ENCODE assay signal across 39 cellular contexts in the genomic region with DNA sequence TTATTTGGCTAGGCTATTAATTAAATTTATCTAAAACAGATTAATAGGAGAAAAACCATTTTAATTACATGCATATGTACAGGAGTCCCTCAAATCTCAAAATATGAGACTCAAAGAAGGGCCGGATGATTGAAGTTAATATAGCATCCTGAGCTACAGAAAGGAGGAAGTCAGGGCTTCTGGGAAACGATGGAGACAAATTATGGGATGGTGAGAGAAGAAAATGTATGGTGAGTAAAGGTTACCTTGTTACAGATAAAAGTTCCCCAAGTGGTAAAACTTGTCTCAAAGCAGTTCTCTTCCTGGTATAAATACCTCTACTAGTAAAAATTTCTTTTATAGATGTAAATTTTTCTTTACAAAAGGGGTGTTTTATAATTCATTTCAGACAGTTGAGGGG. TPM values are rescaled to one million over a fixed set of nuclear protein-coding genes. Genes with fewer than 3 reads are reported as not detected.
"Had no signal": no experiment of that assay in that cellular context is flagged by ENCODE, and none has a peak within 500 bp of the region (broad histone marks: within the 10 kb centered on the region; RNA-seq: fewer than 3 reads in every experiment).

No MANE protein-coding gene starts in this region.

- H3K27ac ChIP-seq: body of pancreas, brain microvascular endothelial cell, breast epithelium, VCaP had no signal

- H3K36me3 Mint-ChIP-seq: activated naive CD4-positive, alpha-beta T cell treated with anti-CD3 and anti-CD28 coated beads, Interleukin-2, amount 50 U/mL, for 24 hours had no signal

- H3K36me3 ChIP-seq: brain microvascular endothelial cell, breast epithelium had no signal

- H3K27me3 Mint-ChIP-seq: activated B cell treated with CpG ODN at 0.5 μM for 24 hours; activated CD4-positive, alpha-beta memory T cell treated with anti-CD3 and anti-CD28 coated beads for 36 hours; activated CD8-positive, alpha-beta T cell treated with anti-CD3 and anti-CD28 coated beads for 36 hours; activated naive CD4-positive, alpha-beta T cell treated with anti-CD3 and anti-CD28 coated beads, Interleukin-2, amount 50 U/mL, for 24 hours; activated naive CD8-positive, alpha-beta T cell; activated naive CD8-positive, alpha-beta T cell treated with anti-CD3 and anti-CD28 coated beads, Interleukin-2, amount 10 ng/mL, durations not matched to agents 7 days and 5 days; activated naive CD8-positive, alpha-beta T cell treated with anti-CD3 and anti-CD28 coated beads, Interleukin-2, amount 50 U/mL, for 24 hours had no signal

- H3K4me3 ChIP-seq: body of pancreas, breast epithelium had no signal

- ATAC-seq: activated CD8-positive, alpha-beta T cell treated with anti-CD3 and anti-CD28 coated beads for 36 hours; activated naive CD8-positive, alpha-beta T cell treated with anti-CD3 and anti-CD28 coated beads, Interleukin-2, amount 50 U/mL, for 24 hours; activated T-cell treated with anti-CD3 and anti-CD28 coated beads, Interleukin-2, amount 50 U/mL, for 4 hours; activated T-cell treated with anti-CD3 and anti-CD28 coated beads, Interleukin-2, amount 50 U/mL, for 72 hours; body of pancreas had no signal

- H3K9me3 Mint-ChIP-seq: activated naive CD4-positive, alpha-beta T cell treated with anti-CD3 and anti-CD28 coated beads, Interleukin-2, amount 50 U/mL, for 24 hours had no signal

- DNase-seq: activated B cell treated with CpG ODN at 0.5 μM for 24 hours; activated CD4-positive, alpha-beta memory T cell treated with anti-CD3 and anti-CD28 coated beads for 36 hours; activated CD4-positive, alpha-beta T cell treated with anti-CD3 and anti-CD28 coated beads for 4 hours; activated CD4-positive, alpha-beta T cell treated with anti-CD3 and anti-CD28 coated beads, Interleukin-2, amount 10 ng/mL, durations not matched to agents 24 days and 14 days; activated CD4-positive, alpha-beta T cell treated with anti-CD3 and anti-CD28 coated beads, Interleukin-2, amount 50 U/mL, for 1 hour; activated CD4-positive, alpha-beta T cell treated with anti-CD3 and anti-CD28 coated beads, Interleukin-2, amount 50 U/mL, for 4 hours; activated CD4-positive, CD25-positive, alpha-beta regulatory T cell treated with anti-CD3 and anti-CD28 coated beads, Interleukin-2, amount 50 U/mL, for 72 hours; activated CD8-positive, alpha-beta memory T cell treated with anti-CD3 and anti-CD28 coated beads, Interleukin-2, amount 50 U/mL, for 4 hours; activated CD8-positive, alpha-beta T cell treated with anti-CD3 and anti-CD28 coated beads for 36 hours; activated effector memory CD4-positive, alpha-beta T cell treated with Interleukin-2 at 50 U/mL for 16 hours; activated gamma-delta T cell; activated naive CD4-positive, alpha-beta T cell treated with anti-CD3 and anti-CD28 coated beads, Interleukin-2, amount 10 ng/mL, durations not matched to agents 7 days and 5 days; activated naive CD4-positive, alpha-beta T cell treated with Interleukin-2 at 50 U/mL for 16 hours; activated naive CD8-positive, alpha-beta T cell treated with anti-CD3 and anti-CD28 coated beads, Interleukin-2, amount 10 ng/mL, durations not matched to agents 7 days and 5 days; activated naive CD8-positive, alpha-beta T cell treated with anti-CD3 and anti-CD28 coated beads, Interleukin-2, amount 50 U/mL, for 24 hours; activated T-cell treated with anti-CD3 and anti-CD28 coated beads for 4 hours; activated T-cell treated with anti-CD3 and anti-CD28 coated beads, Interleukin-2, amount 50 U/mL, for 1 hour; activated T-cell treated with anti-CD3 and anti-CD28 coated beads, Interleukin-2, amount 50 U/mL, for 4 hours; activated T-cell treated with anti-CD3 and anti-CD28 coated beads, Interleukin-2, amount 50 U/mL, for 72 hours; amniotic stem cell; aorta; body of pancreas; brain microvascular endothelial cell; central memory CD4-positive, alpha-beta T cell; T-helper 1 cell; T-helper 2 cell; T-helper 9 cell had no signal

- H3K4me3 Mint-ChIP-seq: activated B cell treated with CpG ODN at 0.5 μM for 24 hours; activated CD4-positive, alpha-beta memory T cell treated with anti-CD3 and anti-CD28 coated beads for 36 hours; activated CD4-positive, alpha-beta T cell treated with anti-CD3 and anti-CD28 coated beads, Interleukin-2, amount 10 ng/mL, durations not matched to agents 24 days and 14 days; activated CD8-positive, alpha-beta T cell treated with anti-CD3 and anti-CD28 coated beads for 36 hours; activated naive CD4-positive, alpha-beta T cell treated with anti-CD3 and anti-CD28 coated beads, Interleukin-2, amount 10 ng/mL, durations not matched to agents 7 days and 5 days; activated naive CD4-positive, alpha-beta T cell treated with anti-CD3 and anti-CD28 coated beads, Interleukin-2, amount 50 U/mL, for 24 hours; activated naive CD8-positive, alpha-beta T cell; activated naive CD8-positive, alpha-beta T cell treated with anti-CD3 and anti-CD28 coated beads, Interleukin-2, amount 10 ng/mL, durations not matched to agents 7 days and 5 days; activated naive CD8-positive, alpha-beta T cell treated with anti-CD3 and anti-CD28 coated beads, Interleukin-2, amount 50 U/mL, for 24 hours; activated T-cell treated with anti-CD3 and anti-CD28 coated beads, Interleukin-2, amount 50 U/mL, for 4 hours; activated T-cell treated with anti-CD3 and anti-CD28 coated beads, Interleukin-2, amount 50 U/mL, for 72 hours; activated T-helper 1 cell treated with anti-CD3 and anti-CD28 coated beads, Interleukin-12 subunit alpha, Interleukin-12 subunit beta, Interleukin-2, Interleukin-4 antibody, amounts not matched to agents 30 ng/mL and 10 ng/mL and 1 ng/mL, durations not matched to agents 14 hours and 24 hours and 36 hours; T-helper 1 cell treated with Interleukin-12 subunit alpha and Interleukin-12 subunit beta and Interleukin-4 antibody, amounts not matched to agents 30 μg/mL and 1 μg/mL, for 36 hours; T-helper 2 cell treated with Interferon-gamma antibody and Interleukin-4, amounts not matched to agents 5 μg/mL and 100 μg/mL, for 36 hours had no signal

- H3K27me3 ChIP-seq: body of pancreas, brain microvascular endothelial cell, breast epithelium had no signal

- H3K4me1 Mint-ChIP-seq: activated naive CD4-positive, alpha-beta T cell treated with anti-CD3 and anti-CD28 coated beads, Interleukin-2, amount 50 U/mL, for 24 hours; activated naive CD8-positive, alpha-beta T cell treated with anti-CD3 and anti-CD28 coated beads, Interleukin-2, amount 50 U/mL, for 24 hours had no signal

- H3K4me1 ChIP-seq: body of pancreas, breast epithelium had no signal

- H3K9me3 ChIP-seq: body of pancreas had no signal

- H3K27ac Mint-ChIP-seq: activated B cell treated with CpG ODN at 0.5 μM for 24 hours; activated CD4-positive, alpha-beta memory T cell treated with anti-CD3 and anti-CD28 coated beads for 36 hours; activated CD4-positive, alpha-beta T cell treated with anti-CD3 and anti-CD28 coated beads, Interleukin-2, amount 10 ng/mL, durations not matched to agents 24 days and 14 days; activated CD8-positive, alpha-beta T cell treated with anti-CD3 and anti-CD28 coated beads for 36 hours; activated naive CD4-positive, alpha-beta T cell treated with anti-CD3 and anti-CD28 coated beads, Interleukin-2, amount 10 ng/mL, durations not matched to agents 7 days and 5 days; activated naive CD4-positive, alpha-beta T cell treated with anti-CD3 and anti-CD28 coated beads, Interleukin-2, amount 50 U/mL, for 24 hours; activated naive CD8-positive, alpha-beta T cell; activated naive CD8-positive, alpha-beta T cell treated with anti-CD3 and anti-CD28 coated beads, Interleukin-2, amount 10 ng/mL, durations not matched to agents 7 days and 5 days; activated naive CD8-positive, alpha-beta T cell treated with anti-CD3 and anti-CD28 coated beads, Interleukin-2, amount 50 U/mL, for 24 hours; activated T-cell treated with anti-CD3 and anti-CD28 coated beads, Interleukin-2, amount 50 U/mL, for 72 hours; activated T-helper 1 cell treated with anti-CD3 and anti-CD28 coated beads, Interleukin-12 subunit alpha, Interleukin-12 subunit beta, Interleukin-2, Interleukin-4 antibody, amounts not matched to agents 30 ng/mL and 10 ng/mL and 1 ng/mL, durations not matched to agents 14 hours and 24 hours and 36 hours; activated T-helper 2 cell treated with anti-CD3 and anti-CD28 coated beads, Interferon-gamma antibody, Interleukin-2, Interleukin-4, amounts not matched to agents 10 μg/mL and 5 μg/mL and 100 μg/mL, durations not matched to agents 14 hours and 24 hours and 36 hours; T-helper 1 cell treated with Interleukin-12 subunit alpha and Interleukin-12 subunit beta and Interleukin-4 antibody, amounts not matched to agents 30 μg/mL and 1 μg/mL, for 36 hours; T-helper 2 cell treated with Interferon-gamma antibody and Interleukin-4, amounts not matched to agents 5 μg/mL and 100 μg/mL, for 36 hours had no signal

RNA-seq across cellular contexts. Expression of a gene that starts 15.9 kb away (rescaled TPM):
- total RNA-seq: activated CD4-positive, alpha-beta memory T cell treated with anti-CD3 and anti-CD28 coated beads for 36 hours; activated T-helper 1 cell treated with anti-CD3 and anti-CD28 coated beads, Interleukin-12 subunit alpha, Interleukin-12 subunit beta, Interleukin-2, Interleukin-4 antibody, amounts not matched to agents 30 ng/mL and 10 ng/mL and 1 ng/mL, durations not matched to agents 14 hours and 24 hours and 36 hours; activated T-helper 2 cell treated with anti-CD3 and anti-CD28 coated beads, Interferon-gamma antibody, Interleukin-2, Interleukin-4, amounts not matched to agents 10 μg/mL and 5 μg/mL and 100 μg/mL, durations not matched to agents 14 hours and 24 hours and 36 hours; aorta; astrocyte; body of pancreas; breast epithelium; cardiac septum; cerebellum had no signal
- polyA plus RNA-seq: adipose tissue, aorta had no signal
